ENCODE assay signal across 1 cellular context in the genomic region with DNA sequence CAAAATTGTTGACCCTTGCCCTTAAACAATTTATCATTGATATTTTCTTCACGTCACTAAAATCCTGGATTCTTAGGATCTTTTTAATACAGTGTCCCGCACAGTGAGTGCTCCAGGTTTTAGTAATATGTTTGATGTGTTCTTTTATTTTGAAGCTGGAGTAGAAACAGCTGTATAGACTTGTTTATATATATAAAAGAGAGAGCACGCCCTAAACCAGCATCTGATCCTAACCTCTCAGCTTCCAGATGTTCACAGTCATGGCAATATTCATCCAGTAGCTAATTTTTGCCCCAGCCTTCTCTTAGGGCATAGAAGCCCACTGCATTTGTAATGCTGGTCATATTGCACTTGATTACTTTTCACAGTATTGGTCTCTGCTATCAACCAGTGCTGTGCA.
TF ChIP-seq lines count a peak whose summit lies in the region.

No MANE protein-coding gene starts in this region.

TF ChIP-seq in IMR-90, 13 proteins besides CTCF, POLR2A, EP300 and RAD21 (continued from another document):
- TF ChIP-seq, protein P1, sequence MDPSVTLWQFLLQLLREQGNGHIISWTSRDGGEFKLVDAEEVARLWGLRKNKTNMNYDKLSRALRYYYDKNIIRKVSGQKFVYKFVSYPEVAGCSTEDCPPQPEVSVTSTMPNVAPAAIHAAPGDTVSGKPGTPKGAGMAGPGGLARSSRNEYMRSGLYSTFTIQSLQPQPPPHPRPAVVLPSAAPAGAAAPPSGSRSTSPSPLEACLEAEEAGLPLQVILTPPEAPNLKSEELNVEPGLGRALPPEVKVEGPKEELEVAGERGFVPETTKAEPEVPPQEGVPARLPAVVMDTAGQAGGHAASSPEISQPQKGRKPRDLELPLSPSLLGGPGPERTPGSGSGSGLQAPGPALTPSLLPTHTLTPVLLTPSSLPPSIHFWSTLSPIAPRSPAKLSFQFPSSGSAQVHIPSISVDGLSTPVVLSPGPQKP (IDR thresholded peaks at IDR 0.05; ENCODE audit: borderline replicate concordance, low read depth, low read length) = no peak
- TF ChIP-seq MAZ (IDR thresholded peaks at IDR 0.05; ENCODE audit: borderline replicate concordance, low read depth, low read length) = no peak
TF ChIP-seq in IMR-90: peak in this region for 0.
